Comparison of ENCODE assay signal across 8 cellular contexts in the genomic region with DNA sequence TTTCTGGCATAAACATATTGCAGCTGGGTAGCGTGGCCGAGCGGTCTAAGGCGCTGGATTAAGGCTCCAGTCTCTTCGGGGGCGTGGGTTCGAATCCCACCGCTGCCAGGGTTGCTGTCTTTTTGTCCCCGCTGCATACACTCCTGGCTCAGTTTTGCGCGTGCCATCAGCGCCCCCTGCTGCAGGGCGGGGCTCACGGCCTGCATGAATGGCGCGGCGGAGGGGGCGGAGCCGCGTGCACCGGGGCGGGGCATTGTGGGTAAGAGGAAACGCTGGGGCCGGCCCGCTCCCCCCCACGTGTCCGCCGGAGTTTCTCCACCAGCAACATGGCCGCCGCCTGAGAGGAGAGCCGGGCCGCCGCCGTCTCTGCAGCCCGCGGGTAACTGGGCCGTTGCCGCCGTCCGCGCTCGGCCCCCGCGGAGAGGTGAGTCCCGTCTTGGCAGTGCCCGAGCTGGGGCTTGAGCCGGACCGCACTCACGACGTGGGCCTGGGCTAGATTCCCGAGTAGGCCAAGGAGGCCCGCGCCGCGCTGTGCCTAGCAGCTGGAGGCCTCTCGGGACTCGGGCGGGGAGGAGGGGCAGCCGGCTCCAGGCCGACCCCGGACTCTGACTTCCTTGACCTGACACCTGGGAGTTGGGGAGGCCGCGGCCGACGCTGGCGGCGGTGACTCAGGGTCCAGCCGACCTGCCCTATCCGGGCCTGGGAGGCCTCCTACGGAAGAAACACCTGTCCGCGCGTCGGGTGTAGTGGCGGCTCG. TPM values are rescaled to one million over a fixed set of nuclear protein-coding genes. Genes with fewer than 3 reads are reported as not detected.
DNase-seq lines count a peak whose midpoint lies in the region; ATAC-seq and TF ChIP-seq lines count a peak whose summit lies in the region.

A gene with protein sequence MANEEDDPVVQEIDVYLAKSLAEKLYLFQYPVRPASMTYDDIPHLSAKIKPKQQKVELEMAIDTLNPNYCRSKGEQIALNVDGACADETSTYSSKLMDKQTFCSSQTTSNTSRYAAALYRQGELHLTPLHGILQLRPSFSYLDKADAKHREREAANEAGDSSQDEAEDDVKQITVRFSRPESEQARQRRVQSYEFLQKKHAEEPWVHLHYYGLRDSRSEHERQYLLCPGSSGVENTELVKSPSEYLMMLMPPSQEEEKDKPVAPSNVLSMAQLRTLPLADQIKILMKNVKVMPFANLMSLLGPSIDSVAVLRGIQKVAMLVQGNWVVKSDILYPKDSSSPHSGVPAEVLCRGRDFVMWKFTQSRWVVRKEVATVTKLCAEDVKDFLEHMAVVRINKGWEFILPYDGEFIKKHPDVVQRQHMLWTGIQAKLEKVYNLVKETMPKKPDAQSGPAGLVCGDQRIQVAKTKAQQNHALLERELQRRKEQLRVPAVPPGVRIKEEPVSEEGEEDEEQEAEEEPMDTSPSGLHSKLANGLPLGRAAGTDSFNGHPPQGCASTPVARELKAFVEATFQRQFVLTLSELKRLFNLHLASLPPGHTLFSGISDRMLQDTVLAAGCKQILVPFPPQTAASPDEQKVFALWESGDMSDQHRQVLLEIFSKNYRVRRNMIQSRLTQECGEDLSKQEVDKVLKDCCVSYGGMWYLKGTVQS (plus strand): TSS at position 296 of the 757 bp plus-strand sequence. CDS start 5,560 bp downstream, outside the sequence.

- H3K27ac ChIP-seq in BLaER1 treated with 17β-estradiol and CSF1 and Interleukin-3, amounts not matched to agents 10 nM and 100 nM: peak within 1 kb of the TSS; percentile 81 to 92 (median 91)
- H3K27ac ChIP-seq in coronary artery: peak within 1 kb of the TSS; percentile 87 to 97

- H3K4me3 ChIP-seq in BLaER1 treated with 17β-estradiol and CSF1 and Interleukin-3, amounts not matched to agents 10 nM and 100 nM: peak within 1 kb of the TSS; percentile 85 to 100 (median 94)
- H3K4me3 ChIP-seq in coronary artery: peak within 1 kb of the TSS; percentile 82

- H3K9ac ChIP-seq in BLaER1 treated with 17β-estradiol and CSF1 and Interleukin-3, amounts not matched to agents 10 nM and 100 nM: peak within 1 kb of the TSS; percentile 84 to 98 (median 93)

- no peaks in the 10 kb centered on the region for H3K27me3 ChIP-seq in BLaER1 treated with 17β-estradiol and CSF1 and Interleukin-3, amounts not matched to agents 10 nM and 100 nM

- no peaks in the 10 kb centered on the region for H3K9me3 Mint-ChIP-seq in activated CD4-positive, alpha-beta T cell treated with anti-CD3 and anti-CD28 coated beads, Interleukin-2, amount 10 ng/mL, durations not matched to agents 24 days and 14 days

- intact Hi-C loops in activated CD4-positive, alpha-beta T cell treated with anti-CD3 and anti-CD28 coated beads, Interleukin-2, amount 10 ng/mL, durations not matched to agents 24 days and 14 days (cut with micrococcal nuclease): loop anchor here (1.0 to 10.0 kb wide), 7 partner anchors 52 to 344 kb away; a partner anchor contains a TSS

- H3K4me2 ChIP-seq in BLaER1 treated with 17β-estradiol and CSF1 and Interleukin-3, amounts not matched to agents 10 nM and 100 nM: peak within 1 kb of the TSS; percentile 72 to 91 (median 86)

- H3K4me1 ChIP-seq in BLaER1 treated with 17β-estradiol and CSF1 and Interleukin-3, amounts not matched to agents 10 nM and 100 nM: peaks cover 26 to 41% (median 32%) of the 10 kb centered on the region in 10 experiments

- peaks cover 32% of the 10 kb centered on the region for H3K36me3 Mint-ChIP-seq in activated CD4-positive, alpha-beta T cell treated with anti-CD3 and anti-CD28 coated beads, Interleukin-2, amount 10 ng/mL, durations not matched to agents 24 days and 14 days (ENCODE audit: low read depth)

- TF ChIP-seq CTCF in coronary artery (IDR thresholded peaks at IDR 0.05): peak; percentile 79

- H3K9me3 ChIP-seq in BLaER1 treated with 17β-estradiol and CSF1 and Interleukin-3, amounts not matched to agents 10 nM and 100 nM (replicated peaks in 1 of 11): no peaks in the 10 kb centered on the region

- H3K4me1 Mint-ChIP-seq in activated CD4-positive, alpha-beta T cell treated with anti-CD3 and anti-CD28 coated beads, Interleukin-2, amount 10 ng/mL, durations not matched to agents 24 days and 14 days: peaks cover 33% of the 10 kb centered on the region

- ATAC-seq in HG03460 (IDR thresholded peaks at IDR 0.05; ENCODE audit: unreplicated experiment): peak; percentile 82

- H3K4me3 Mint-ChIP-seq in activated CD4-positive, alpha-beta T cell treated with anti-CD3 and anti-CD28 coated beads, Interleukin-2, amount 10 ng/mL, durations not matched to agents 24 days and 14 days: peak within 1 kb of the TSS; percentile 94

- peaks cover 37 to 50% (median 48%) of the 10 kb centered on the region in 11 experiments; a peak in 21 of 22 replicates for H4K20me1 ChIP-seq in BLaER1 treated with 17β-estradiol and CSF1 and Interleukin-3, amounts not matched to agents 10 nM and 100 nM

- peak; percentile 95 for DNase-seq in GM19240 (ENCODE audit: insufficient read length, low spot score)
- peak; percentile 94 to 98 for DNase-seq in NCI-H526 (lab: John Stamatoyannopoulos, UW)
- peak; percentile 100 for DNase-seq in activated CD4-positive, alpha-beta T cell treated with anti-CD3 and anti-CD28 coated beads, Interleukin-2, amount 10 ng/mL, durations not matched to agents 24 days and 14 days
- peak; percentile 99 for DNase-seq in coronary artery (ENCODE audit: low spot score)
- DNase-seq in left kidney (ENCODE audit: low read depth, low spot score): peak; percentile 99
- peak; percentile 100 for DNase-seq in stimulated activated CD4-positive, alpha-beta T cell treated with anti-CD3 and anti-CD28 coated beads, Interleukin-2, amount 100 ng/mL, for 24 hours

- no peaks in the 10 kb centered on the region for H3K27me3 Mint-ChIP-seq in activated CD4-positive, alpha-beta T cell treated with anti-CD3 and anti-CD28 coated beads, Interleukin-2, amount 10 ng/mL, durations not matched to agents 24 days and 14 days

- H3K36me3 ChIP-seq in BLaER1 treated with 17β-estradiol and CSF1 and Interleukin-3, amounts not matched to agents 10 nM and 100 nM: peaks cover 8 to 27% (median 18%) of the 10 kb centered on the region in 11 experiments; a peak in 21 of 22 replicates

- H3K27ac Mint-ChIP-seq in activated CD4-positive, alpha-beta T cell treated with anti-CD3 and anti-CD28 coated beads, Interleukin-2, amount 10 ng/mL, durations not matched to agents 24 days and 14 days: peak within 1 kb of the TSS; percentile 97

RNA-seq across cellular contexts. Expression of the gene that starts here (rescaled TPM):
- 102 and 111 TPM in 2 replicates for total RNA-seq in activated CD4-positive, alpha-beta T cell treated with anti-CD3 and anti-CD28 coated beads, Interleukin-2, amount 10 ng/mL, durations not matched to agents 24 days and 14 days

Comparison
In these comparisons a context has a peak if more than half of its experiments do, and no peak if none do; other contexts are left out.
1. Peak in every context shown above with its lines: DNase-seq, ATAC-seq, H3K4me3 ChIP-seq and H3K27ac ChIP-seq.